8 cellular contexts compared by ENCODE assay signal in genomic region chr14:70073924-70074566, GRCh38.
DNase-seq lines count a peak whose midpoint lies in the region; ATAC-seq and TF ChIP-seq lines count a peak whose summit lies in the region.

No MANE protein-coding gene starts in this region.

- H3K27me3 Mint-ChIP-seq in Caco-2 (ENCODE audit: insufficient read depth, unreplicated experiment), result no peaks in the 10 kb centered on the region
- peaks cover 19% of the 10 kb centered on the region for H3K27me3 Mint-ChIP-seq in activated T-helper 1 cell treated with anti-CD3 and anti-CD28 coated beads, Interleukin-12 subunit alpha, Interleukin-12 subunit beta, Interleukin-2, Interleukin-4 antibody, amounts not matched to agents 30 ng/mL and 10 ng/mL and 1 ng/mL, durations not matched to agents 14 hours and 24 hours and 36 hours (ENCODE audit: insufficient read depth)

- intact Hi-C loops in Caco-2 (cut with micrococcal nuclease; ENCODE audit: unreplicated experiment), result loop anchor here (1.0 to 5.0 kb wide), 5 partner anchors 26 to 343 kb away; no protein-coding TSS in a partner anchor
- intact Hi-C loops in activated T-helper 1 cell treated with anti-CD3 and anti-CD28 coated beads, Interleukin-12 subunit alpha, Interleukin-12 subunit beta, Interleukin-2, Interleukin-4 antibody, amounts not matched to agents 30 ng/mL and 10 ng/mL and 1 ng/mL, durations not matched to agents 14 hours and 24 hours and 36 hours (cut with micrococcal nuclease), result loop anchor here (2.0 kb wide), 1 partner anchor 45 kb away; no protein-coding TSS in a partner anchor

- TF ChIP-seq CTCF in Caco-2 (IDR thresholded peaks at IDR 0.05; ENCODE audit: insufficient read depth in 1 of 2, low read depth in 1 of 2, low read length in 1 of 2, severe bottlenecking in 1 of 2, unreplicated experiment in 1 of 2) (peak; percentile 88 to 96), HL-60 (IDR thresholded peaks at IDR 0.05; ENCODE audit: insufficient read depth, low read length) (peak; percentile 63)

- ATAC-seq in GM21528 (IDR thresholded peaks at IDR 0.05; ENCODE audit: low FRiP score, unreplicated experiment), result no peak
- no peak for ATAC-seq in GM21619 (IDR thresholded peaks at IDR 0.05; ENCODE audit: unreplicated experiment)

- no peaks in the 10 kb centered on the region for H3K36me3 ChIP-seq in Caco-2 (ENCODE audit: control insufficient read depth, insufficient read depth, low read length)

- H3K27me3 ChIP-seq in Caco-2 (replicated peaks; ENCODE audit: control insufficient read depth, insufficient read depth, low read length) (no peaks in the 10 kb centered on the region), HL-60 (ENCODE audit: insufficient read depth, poor library complexity, severe bottlenecking) (no peaks in the 10 kb centered on the region)

- BruUV-seq in Caco-2 (replicated peaks; lab: Mats Ljungman, UMichigan), result no TSS peak

- H3K4me3 ChIP-seq in Caco-2 (ENCODE audit: low read depth, low read length) (no peak overlapping the region), HL-60 (replicated peaks; ENCODE audit: insufficient read depth, low read length) (no peak overlapping the region)

- no peaks in the 10 kb centered on the region for H3K9me3 ChIP-seq in Caco-2

- no peak overlapping the region for H3K27ac Mint-ChIP-seq in Caco-2 (ENCODE audit: unreplicated experiment)
- no peak overlapping the region for H3K27ac Mint-ChIP-seq in activated T-helper 1 cell treated with anti-CD3 and anti-CD28 coated beads, Interleukin-12 subunit alpha, Interleukin-12 subunit beta, Interleukin-2, Interleukin-4 antibody, amounts not matched to agents 30 ng/mL and 10 ng/mL and 1 ng/mL, durations not matched to agents 14 hours and 24 hours and 36 hours

- no peaks in the 10 kb centered on the region for H3K36me3 Mint-ChIP-seq in Caco-2 (ENCODE audit: insufficient read depth, unreplicated experiment)
- no peaks in the 10 kb centered on the region for H3K36me3 Mint-ChIP-seq in activated T-helper 1 cell treated with anti-CD3 and anti-CD28 coated beads, Interleukin-12 subunit alpha, Interleukin-12 subunit beta, Interleukin-2, Interleukin-4 antibody, amounts not matched to agents 30 ng/mL and 10 ng/mL and 1 ng/mL, durations not matched to agents 14 hours and 24 hours and 36 hours (ENCODE audit: low read depth)

- H3K4me1 ChIP-seq in Caco-2, result peaks cover 13% of the 10 kb centered on the region

- H3K4me1 Mint-ChIP-seq in Caco-2 (ENCODE audit: low read depth, unreplicated experiment), result peaks cover 18% of the 10 kb centered on the region
- no peaks in the 10 kb centered on the region for H3K4me1 Mint-ChIP-seq in activated T-helper 1 cell treated with anti-CD3 and anti-CD28 coated beads, Interleukin-12 subunit alpha, Interleukin-12 subunit beta, Interleukin-2, Interleukin-4 antibody, amounts not matched to agents 30 ng/mL and 10 ng/mL and 1 ng/mL, durations not matched to agents 14 hours and 24 hours and 36 hours (ENCODE audit: low read depth)

- DNase-seq in Caco-2 (peak; percentile 82 to 87), HL-60 (ENCODE audit: low read depth in 1 of 2, low spot score in 1 of 2) (peak; percentile 27 to 34), NOMO-1 (lab: John Stamatoyannopoulos, UW; ENCODE audit: unreplicated experiment in 2 of 2) (peak; percentile 40 to 45), glomerular visceral epithelial cell (ENCODE audit: extremely low spot score) (peak; percentile 40), renal cortical epithelial cell (ENCODE audit: low read depth) (peak; percentile 55)
- peak; percentile 21 for DNase-seq in activated T-helper 1 cell treated with anti-CD3 and anti-CD28 coated beads, Interleukin-12 subunit alpha, Interleukin-12 subunit beta, Interleukin-2, Interleukin-4 antibody, amounts not matched to agents 30 ng/mL and 10 ng/mL and 1 ng/mL, durations not matched to agents 14 hours and 24 hours and 36 hours (ENCODE audit: low spot score)

- POLR2A ChIA-PET in Caco-2 (lab: Charles Lee), result interaction anchor here (0.5 kb wide), 1 partner anchor 30 kb away, joined by 5 read pairs; no protein-coding TSS in a partner anchor

- CTCF ChIA-PET in Caco-2 (lab: Charles Lee), result interaction anchor here (0.6 to 3.6 kb wide), 16 partner anchors 8 to 780 kb away, joined by 3 to 31 read pairs (median 4); partner anchors contain the start of gene SLC10A1

- no peaks in the 10 kb centered on the region for H3K9me3 Mint-ChIP-seq in Caco-2 (ENCODE audit: unreplicated experiment)
- H3K9me3 Mint-ChIP-seq in activated T-helper 1 cell treated with anti-CD3 and anti-CD28 coated beads, Interleukin-12 subunit alpha, Interleukin-12 subunit beta, Interleukin-2, Interleukin-4 antibody, amounts not matched to agents 30 ng/mL and 10 ng/mL and 1 ng/mL, durations not matched to agents 14 hours and 24 hours and 36 hours, result no peaks in the 10 kb centered on the region

- no peak overlapping the region for H3K4me3 Mint-ChIP-seq in Caco-2 (ENCODE audit: unreplicated experiment)
- no peak overlapping the region for H3K4me3 Mint-ChIP-seq in activated T-helper 1 cell treated with anti-CD3 and anti-CD28 coated beads, Interleukin-12 subunit alpha, Interleukin-12 subunit beta, Interleukin-2, Interleukin-4 antibody, amounts not matched to agents 30 ng/mL and 10 ng/mL and 1 ng/mL, durations not matched to agents 14 hours and 24 hours and 36 hours

- no peak overlapping the region for H3K27ac ChIP-seq in HL-60 (replicated peaks)

Comparison
In these comparisons a context has a peak if more than half of its experiments do, and no peak if none do; other contexts are left out.
1. DNase-seq: peak in every context shown above with its lines; median percentile 84 in Caco-2; 55 in renal cortical epithelial cell; 42 in NOMO-1; 40 in glomerular visceral epithelial cell; 30 in HL-60; 21 in activated T-helper 1 cell treated with anti-CD3 and anti-CD28 coated beads, Interleukin-12 subunit alpha, Interleukin-12 subunit beta, Interleukin-2, Interleukin-4 antibody, amounts not matched to agents 30 ng/mL and 10 ng/mL and 1 ng/mL, durations not matched to agents 14 hours and 24 hours and 36 hours.